In genomic region chr16:66752379-66752778, GRCh38 we compare ENCODE assay signal across 9 cellular contexts. TPM values are rescaled to one million over a fixed set of nuclear protein-coding genes. Genes with fewer than 3 reads are reported as not detected.
DNase-seq lines count a peak whose midpoint lies in the region; TF ChIP-seq lines count a peak whose summit lies in the region.
"Had no signal": no experiment of that assay in that cellular context is flagged by ENCODE, and none has a peak within 500 bp of the region (broad histone marks: within the 10 kb centered on the region; RNA-seq: fewer than 3 reads in every experiment).

No MANE protein-coding gene starts in this region.

- H3K27ac Mint-ChIP-seq in activated naive CD4-positive, alpha-beta T cell treated with anti-CD3 and anti-CD28 coated beads, Interleukin-2, amount 10 ng/mL, durations not matched to agents 7 days and 5 days: peak overlapping the region; percentile 84
- peak overlapping the region; percentile 77 for H3K27ac Mint-ChIP-seq in activated T-helper 2 cell treated with anti-CD3 and anti-CD28 coated beads, Interferon-gamma antibody, Interleukin-2, Interleukin-4, amounts not matched to agents 10 μg/mL and 5 μg/mL and 100 μg/mL, durations not matched to agents 14 hours and 24 hours and 36 hours
- peak overlapping the region; percentile 87 for H3K27ac Mint-ChIP-seq in type B pancreatic cell

- CTCF ChIA-PET in activated naive CD4-positive, alpha-beta T cell treated with anti-CD3 and anti-CD28 coated beads, Interleukin-2, amount 10 ng/mL, durations not matched to agents 7 days and 5 days (lab: Charles Lee): interaction anchor here (0.8 to 5.3 kb wide), 13 partner anchors 10 to 146 kb away, joined by 3 to 51 read pairs (median 5); partner anchors contain the start of gene NAE1

- peaks cover 30% of the 10 kb centered on the region for H3K27me3 Mint-ChIP-seq in activated naive CD4-positive, alpha-beta T cell treated with anti-CD3 and anti-CD28 coated beads, Interleukin-2, amount 10 ng/mL, durations not matched to agents 7 days and 5 days
- peaks cover 31% of the 10 kb centered on the region for H3K27me3 Mint-ChIP-seq in activated T-helper 2 cell treated with anti-CD3 and anti-CD28 coated beads, Interferon-gamma antibody, Interleukin-2, Interleukin-4, amounts not matched to agents 10 μg/mL and 5 μg/mL and 100 μg/mL, durations not matched to agents 14 hours and 24 hours and 36 hours (ENCODE audit: low read depth)
- H3K27me3 Mint-ChIP-seq in type B pancreatic cell: peaks cover 29% of the 10 kb centered on the region

- H3K4me1 ChIP-seq in BE2C: no peaks in the 10 kb centered on the region

- TF ChIP-seq CTCF in type B pancreatic cell (conservative IDR thresholded peaks at IDR 0.05): no peak
- no peak for TF ChIP-seq CTCF in BE2C (IDR thresholded peaks at IDR 0.05; ENCODE audit: low read depth, low read length)

- no peaks in the 10 kb centered on the region for H3K9me3 Mint-ChIP-seq in activated naive CD4-positive, alpha-beta T cell treated with anti-CD3 and anti-CD28 coated beads, Interleukin-2, amount 10 ng/mL, durations not matched to agents 7 days and 5 days
- H3K9me3 Mint-ChIP-seq in activated T-helper 2 cell treated with anti-CD3 and anti-CD28 coated beads, Interferon-gamma antibody, Interleukin-2, Interleukin-4, amounts not matched to agents 10 μg/mL and 5 μg/mL and 100 μg/mL, durations not matched to agents 14 hours and 24 hours and 36 hours: no peaks in the 10 kb centered on the region
- H3K9me3 Mint-ChIP-seq in type B pancreatic cell: no peaks in the 10 kb centered on the region

- H3K4me3 Mint-ChIP-seq in activated naive CD4-positive, alpha-beta T cell treated with anti-CD3 and anti-CD28 coated beads, Interleukin-2, amount 10 ng/mL, durations not matched to agents 7 days and 5 days: peak overlapping the region; percentile 76
- H3K4me3 Mint-ChIP-seq in activated T-helper 2 cell treated with anti-CD3 and anti-CD28 coated beads, Interferon-gamma antibody, Interleukin-2, Interleukin-4, amounts not matched to agents 10 μg/mL and 5 μg/mL and 100 μg/mL, durations not matched to agents 14 hours and 24 hours and 36 hours (ENCODE audit: low read depth): peak overlapping the region; percentile 72
- H3K4me3 Mint-ChIP-seq in type B pancreatic cell: peak overlapping the region; percentile 87

- H3K36me3 Mint-ChIP-seq in activated naive CD4-positive, alpha-beta T cell treated with anti-CD3 and anti-CD28 coated beads, Interleukin-2, amount 10 ng/mL, durations not matched to agents 7 days and 5 days: peaks cover 24% of the 10 kb centered on the region
- H3K36me3 Mint-ChIP-seq in activated T-helper 2 cell treated with anti-CD3 and anti-CD28 coated beads, Interferon-gamma antibody, Interleukin-2, Interleukin-4, amounts not matched to agents 10 μg/mL and 5 μg/mL and 100 μg/mL, durations not matched to agents 14 hours and 24 hours and 36 hours (ENCODE audit: low read depth): peaks cover 25% of the 10 kb centered on the region
- peaks cover 9% of the 10 kb centered on the region for H3K36me3 Mint-ChIP-seq in type B pancreatic cell

- no peaks in the 10 kb centered on the region for H3K9me3 ChIP-seq in BE2C
- H3K9me3 ChIP-seq: Peyer's patch had no signal

- DNase-seq in activated naive CD4-positive, alpha-beta T cell treated with anti-CD3 and anti-CD28 coated beads, Interleukin-2, amount 10 ng/mL, durations not matched to agents 7 days and 5 days: no peak
- no peak for DNase-seq in activated naive CD4-positive, alpha-beta T cell treated with anti-CD3 and anti-CD28 coated beads, Interleukin-2, amount 50 U/mL, for 16 hours
- no peak for DNase-seq in activated T-helper 2 cell treated with anti-CD3 and anti-CD28 coated beads, Interferon-gamma antibody, Interleukin-2, Interleukin-4, amounts not matched to agents 10 μg/mL and 5 μg/mL and 100 μg/mL, durations not matched to agents 14 hours and 24 hours and 36 hours (ENCODE audit: low spot score)
- peak; percentile 26 for DNase-seq in medulla oblongata (ENCODE audit: extremely low spot score)
- DNase-seq in type B pancreatic cell (ENCODE audit: extremely low spot score, unreplicated experiment): no peak
- no peak for DNase-seq in activated effector memory CD4-positive, alpha-beta T cell treated with anti-CD3 and anti-CD28 coated beads, Interleukin-2, amount 50 U/mL, for 16 hours
- no peak for DNase-seq in NOMO-1 treated with dmso at 0.1 percent for 144 hours (lab: John Stamatoyannopoulos, UW; ENCODE audit: unreplicated experiment)
- no peak for DNase-seq in BE2C

- intact Hi-C loops in activated T-helper 2 cell treated with anti-CD3 and anti-CD28 coated beads, Interferon-gamma antibody, Interleukin-2, Interleukin-4, amounts not matched to agents 10 μg/mL and 5 μg/mL and 100 μg/mL, durations not matched to agents 14 hours and 24 hours and 36 hours (cut with micrococcal nuclease): loop anchor here (5.0 kb wide), 1 partner anchor 345 kb away; no protein-coding TSS in a partner anchor

- H3K27me3 ChIP-seq in BE2C: no peaks in the 10 kb centered on the region; the same call in 1 of the 2 replicates
- H3K27me3 ChIP-seq: Peyer's patch had no signal

- no peak overlapping the region for H3K4me3 ChIP-seq in BE2C (ENCODE audit: low read depth, low read length)

- peaks cover 29% of the 10 kb centered on the region for H3K36me3 ChIP-seq in BE2C

- H3K4me1 Mint-ChIP-seq in activated naive CD4-positive, alpha-beta T cell treated with anti-CD3 and anti-CD28 coated beads, Interleukin-2, amount 10 ng/mL, durations not matched to agents 7 days and 5 days: peaks cover 36% of the 10 kb centered on the region
- peaks cover 27% of the 10 kb centered on the region for H3K4me1 Mint-ChIP-seq in activated T-helper 2 cell treated with anti-CD3 and anti-CD28 coated beads, Interferon-gamma antibody, Interleukin-2, Interleukin-4, amounts not matched to agents 10 μg/mL and 5 μg/mL and 100 μg/mL, durations not matched to agents 14 hours and 24 hours and 36 hours (ENCODE audit: low read depth)
- peaks cover 20% of the 10 kb centered on the region for H3K4me1 Mint-ChIP-seq in type B pancreatic cell (ENCODE audit: unreplicated experiment)

RNA-seq across cellular contexts. Expression of gene DYNC1LI2, which starts 1.0 kb away (rescaled TPM):
- 54.6 and 62.7 TPM in 2 replicates for total RNA-seq in activated T-helper 2 cell treated with anti-CD3 and anti-CD28 coated beads, Interferon-gamma antibody, Interleukin-2, Interleukin-4, amounts not matched to agents 10 μg/mL and 5 μg/mL and 100 μg/mL, durations not matched to agents 14 hours and 24 hours and 36 hours
- total RNA-seq in type B pancreatic cell (ENCODE audit: low replicate concordance): 113 and 135 TPM in 2 replicates
- 120 TPM for polyA plus RNA-seq in BE2C (2012; ENCODE audit: insufficient read depth, insufficient read length, low read depth)

RNA-seq across cellular contexts. Expression of gene TERB1, which starts 49.0 kb away (rescaled TPM):
- 0.34 TPM in 1 of 2 replicates, not detected in the other for total RNA-seq in activated T-helper 2 cell treated with anti-CD3 and anti-CD28 coated beads, Interferon-gamma antibody, Interleukin-2, Interleukin-4, amounts not matched to agents 10 μg/mL and 5 μg/mL and 100 μg/mL, durations not matched to agents 14 hours and 24 hours and 36 hours
- 0.41 TPM in 1 of 2 replicates, not detected in the other for total RNA-seq in type B pancreatic cell (ENCODE audit: low replicate concordance)
- not detected for polyA plus RNA-seq in BE2C (2012; ENCODE audit: insufficient read depth, insufficient read length, low read depth)

RNA-seq across cellular contexts. Expression of gene CMTM4, which starts 55.8 kb away (rescaled TPM):
- total RNA-seq in activated T-helper 2 cell treated with anti-CD3 and anti-CD28 coated beads, Interferon-gamma antibody, Interleukin-2, Interleukin-4, amounts not matched to agents 10 μg/mL and 5 μg/mL and 100 μg/mL, durations not matched to agents 14 hours and 24 hours and 36 hours: 3.8 and 4.0 TPM in 2 replicates
- total RNA-seq in type B pancreatic cell (ENCODE audit: low replicate concordance): 64.4 and 72.1 TPM in 2 replicates
- polyA plus RNA-seq in BE2C (2012; ENCODE audit: insufficient read depth, insufficient read length, low read depth): 10.0 TPM

Comparison
In these comparisons a context has a peak if more than half of its experiments do, and no peak if none do; other contexts are left out.
1. RNA of gene CMTM4, which starts 55.8 kb away (total RNA-seq): 64.4 to 72.1 TPM in type B pancreatic cell; 3.8 to 4.0 TPM in activated T-helper 2 cell treated with anti-CD3 and anti-CD28 coated beads, Interferon-gamma antibody, Interleukin-2, Interleukin-4, amounts not matched to agents 10 μg/mL and 5 μg/mL and 100 μg/mL, durations not matched to agents 14 hours and 24 hours and 36 hours; every median in the first group is over 10 times any median in the second.
2. Peak in every context shown above with its lines, with median percentiles within 50 percentile points of each other: H3K27ac Mint-ChIP-seq and H3K4me3 Mint-ChIP-seq.